ENCODE assay signal across 8 cellular contexts in genomic region chr16:29962344-29962994, GRCh38. TPM values are rescaled to one million over a fixed set of nuclear protein-coding genes. Genes with fewer than 3 reads are reported as not detected.
A peak's percentile ranks its signal among the peaks of the same experiment; 100 is the strongest.
DNase-seq lines count a peak whose midpoint lies in the region; ATAC-seq and TF ChIP-seq lines count a peak whose summit lies in the region.

No MANE protein-coding gene starts in this region.

- no peak overlapping the region for H2BK15ac ChIP-seq in neuronal stem cell (ENCODE audit: low read length)

- ATAC-seq in T-helper 17 cell, result no peak

- H2BK120ac ChIP-seq in neuronal stem cell (ENCODE audit: low read depth, low read length), result no peak overlapping the region

- peak overlapping the region; percentile 88 for H3K18ac ChIP-seq in neuronal stem cell (ENCODE audit: low read length)

- H4K8ac ChIP-seq in neuronal stem cell (ENCODE audit: low read depth, low read length), result no peak overlapping the region

- peak overlapping the region; percentile 89 for H3K27ac Mint-ChIP-seq in T-helper 17 cell

- no peaks in the 10 kb centered on the region for H3K9me3 ChIP-seq in T-helper 17 cell (ENCODE audit: control insufficient read depth, low read length, poor library complexity, severe bottlenecking)
- peaks cover 0 to 4% of the 10 kb centered on the region in 2 donors for H3K9me3 ChIP-seq in neuronal stem cell (replicated peaks in 1 of 2; ENCODE audit: control insufficient read depth in 2 of 2, insufficient read depth in 1 of 2, low read depth in 1 of 2, low read length in 2 of 2)

- peaks cover 0 to 3% of the 10 kb centered on the region in 2 donors for H3K4me1 ChIP-seq in neuronal stem cell (ENCODE audit: control insufficient read depth in 2 of 2, insufficient read depth in 1 of 2, low read depth in 1 of 2, low read length in 2 of 2)

- no peak overlapping the region for H2BK12ac ChIP-seq in neuronal stem cell (ENCODE audit: low read length)

- no peaks in the 10 kb centered on the region for H3K79me1 ChIP-seq in neuronal stem cell (ENCODE audit: low read depth, low read length)

- no peak overlapping the region for H4K91ac ChIP-seq in neuronal stem cell (ENCODE audit: low read depth, low read length, poor library complexity)

- peaks cover 20% of the 10 kb centered on the region for H3K4me1 Mint-ChIP-seq in T-helper 17 cell

- H3K36me3 Mint-ChIP-seq in T-helper 17 cell (ENCODE audit: low read depth), result no peaks in the 10 kb centered on the region

- peak overlapping the region; percentile 71 for H3K4me3 ChIP-seq in fibroblast of pulmonary artery (replicated peaks; ENCODE audit: low read depth, low read length)
- H3K4me3 ChIP-seq in neuronal stem cell (ENCODE audit: low read length in 2 of 2), result peak overlapping the region; percentile 62 to 73

- H3K14ac ChIP-seq in neuronal stem cell (ENCODE audit: low read length), result no peak overlapping the region

- peak overlapping the region; percentile 90 for H2AFZ ChIP-seq in neuronal stem cell (ENCODE audit: low read length)

- peak overlapping the region; percentile 92 for H3K23ac ChIP-seq in neuronal stem cell (ENCODE audit: low read depth, low read length, poor library complexity)

- H3K27me3 Mint-ChIP-seq in T-helper 17 cell, result no peaks in the 10 kb centered on the region

- H2BK5ac ChIP-seq in neuronal stem cell (ENCODE audit: low read length), result no peak overlapping the region

- H3K9ac ChIP-seq in neuronal stem cell (ENCODE audit: low read depth, low read length, poor library complexity), result no peak overlapping the region

- peak overlapping the region; percentile 92 for H3K4me3 Mint-ChIP-seq in T-helper 17 cell

- H3K27me3 ChIP-seq in neuronal stem cell (ENCODE audit: control insufficient read depth in 3 of 3, insufficient read depth in 3 of 3, low read depth in 1 of 3, low read length in 3 of 3), result no peaks in the 10 kb centered on the region

- H3K27ac ChIP-seq in neuronal stem cell (replicated peaks; ENCODE audit: low read length), result no peak overlapping the region

- TF ChIP-seq CTCF in fibroblast of pulmonary artery (IDR thresholded peaks at IDR 0.05; ENCODE audit: low read length, missing control alignments), result no peak

- H2AK5ac ChIP-seq in neuronal stem cell (ENCODE audit: low read depth, low read length), result no peak overlapping the region

- peak; percentile 60 for DNase-seq in activated effector memory CD4-positive, alpha-beta T cell treated with anti-CD3 and anti-CD28 coated beads, Interleukin-2, amount 50 U/mL, for 16 hours
- DNase-seq in activated effector memory CD4-positive, alpha-beta T cell treated with Interleukin-2 at 50 U/mL for 16 hours, result no peak
- DNase-seq in T-helper 17 cell, result no peak
- peak; percentile 57 for DNase-seq in fibroblast of pulmonary artery (ENCODE audit: low read depth)
- DNase-seq in neuronal stem cell (ENCODE audit: low spot score), result no peak
- DNase-seq in NCI-H1048 (lab: John Stamatoyannopoulos, UW), result no peak
- no peak for DNase-seq in mucosa of gallbladder (ENCODE audit: low spot score)
- no peak for DNase-seq in GDM1 (lab: John Stamatoyannopoulos, UW)

- H3K4ac ChIP-seq in neuronal stem cell (ENCODE audit: low read length), result no peak overlapping the region

- no CpG with 5 or more reads among the region's 18 CpGs for WGBS in neuronal stem cell (ENCODE audit: extremely low coverage in 2 of 2, insufficient read length in 2 of 2, insufficient replicate concordance in 1 of 2), 2 donors

- H3K36me3 ChIP-seq in neuronal stem cell (replicated peaks in 1 of 2; ENCODE audit: control insufficient read depth in 2 of 2, insufficient read depth in 2 of 2, low read length in 2 of 2), result peaks cover 1 to 16% of the 10 kb centered on the region in 2 donors

- H3K4me2 ChIP-seq in neuronal stem cell (ENCODE audit: insufficient read depth, low read length, poor library complexity, severe bottlenecking), result peak overlapping the region; percentile 66

RNA-seq across cellular contexts. Expression of gene TMEM219, which starts 0.6 kb away (rescaled TPM):
- total RNA-seq in T-helper 17 cell (10 to 100 TPM; 68.8 to 80.3 TPM), mucosa of gallbladder (167 TPM)
- polyA plus RNA-seq in neuronal stem cell (2013, experiment 1 of 2), result 80.5 TPM
- polyA plus RNA-seq in neuronal stem cell (2013, experiment 2 of 2), result 84.2 TPM

RNA-seq across cellular contexts. Expression of gene TAOK2, which starts 11.2 kb away (rescaled TPM):
- total RNA-seq in T-helper 17 cell (10 to 100 TPM; 21.0 to 22.9 TPM), mucosa of gallbladder (67.3 TPM)
- polyA plus RNA-seq in neuronal stem cell (2013, experiment 1 of 2), result 19.9 TPM
- polyA plus RNA-seq in neuronal stem cell (2013, experiment 2 of 2), result 19.4 TPM

RNA-seq across cellular contexts. Expression of gene HIRIP3, which starts 32.9 kb away (rescaled TPM):
- total RNA-seq in T-helper 17 cell (10 to 100 TPM; 11.3 to 11.5 TPM), mucosa of gallbladder (16.3 TPM)
- 16.5 TPM for polyA plus RNA-seq in neuronal stem cell (2013, experiment 1 of 2)
- 17.3 TPM for polyA plus RNA-seq in neuronal stem cell (2013, experiment 2 of 2)

RNA-seq across cellular contexts. Expression of gene INO80E, which starts 33.6 kb away (rescaled TPM):
- 10 to 100 TPM; 72.4 to 76.7 TPM for total RNA-seq in T-helper 17 cell
- 48.2 TPM for polyA plus RNA-seq in neuronal stem cell (2013, experiment 1 of 2)
- 47.3 TPM for polyA plus RNA-seq in neuronal stem cell (2013, experiment 2 of 2)
- 88.4 TPM for total RNA-seq in mucosa of gallbladder

RNA-seq across cellular contexts. Expression of gene KCTD13, which starts 36.4 kb away (rescaled TPM):
- total RNA-seq in T-helper 17 cell (10 to 100 TPM; 44.1 to 48.4 TPM), mucosa of gallbladder (28.4 TPM)
- 14.0 TPM for polyA plus RNA-seq in neuronal stem cell (2013, experiment 1 of 2)
- 13.4 TPM for polyA plus RNA-seq in neuronal stem cell (2013, experiment 2 of 2)

Comparison
In these comparisons a context has a peak if more than half of its experiments do, and no peak if none do; other contexts are left out.
1. DNase-seq: peak in activated effector memory CD4-positive, alpha-beta T cell treated with anti-CD3 and anti-CD28 coated beads, Interleukin-2, amount 50 U/mL, for 16 hours (single experiment) and fibroblast of pulmonary artery (single experiment); none in activated effector memory CD4-positive, alpha-beta T cell treated with Interleukin-2 at 50 U/mL for 16 hours (single experiment), T-helper 17 cell (0 of 3), neuronal stem cell (single experiment), NCI-H1048 (single experiment), mucosa of gallbladder (single experiment) and GDM1 (single experiment).